In genomic region chr19:38335949-38336637, GRCh38 we compare ENCODE assay signal across 8 cellular contexts. TPM values are rescaled to one million over a fixed set of nuclear protein-coding genes. Genes with fewer than 3 reads are reported as not detected.
DNase-seq lines count a peak whose midpoint lies in the region; ATAC-seq and TF ChIP-seq lines count a peak whose summit lies in the region.

No MANE protein-coding gene starts in this region.

- H3K36me3 ChIP-seq in psoas muscle (ENCODE audit: insufficient read depth in 1 of 2, low read depth in 1 of 2) (peaks cover 0 to 9% of the 10 kb centered on the region in 2 donors), urinary bladder (ENCODE audit: insufficient read depth) (no peaks in the 10 kb centered on the region)

- peaks cover 3% of the 10 kb centered on the region for H3K36me3 Mint-ChIP-seq in T-helper 17 cell (ENCODE audit: low read depth)

- peaks cover 8% of the 10 kb centered on the region for H3K4me1 ChIP-seq in psoas muscle
- no peaks in the 10 kb centered on the region for H3K4me1 ChIP-seq in urinary bladder (ENCODE audit: insufficient read depth)

- H3K4me1 Mint-ChIP-seq in T-helper 17 cell, result peaks cover 21% of the 10 kb centered on the region

- H3K27me3 Mint-ChIP-seq in T-helper 17 cell, result no peaks in the 10 kb centered on the region

- DNase-seq in NCI-H1694 treated with DMSO at 0.1 percent for 48 hours (lab: John Stamatoyannopoulos, UW) (peak; percentile 96), T-helper 17 cell (peak; percentile 86 to 92 (median 87)), amygdala (lab: John Stamatoyannopoulos, UW) (peak; percentile 27 to 96 (median 91)), left ventricle myocardium superior (peak; percentile 96), psoas muscle (peak; percentile 95 to 97)

- H3K4me3 Mint-ChIP-seq in T-helper 17 cell, result peak overlapping the region; percentile 99

- intact Hi-C loops in left ventricle myocardium superior (cut with micrococcal nuclease), result loop anchor here (2.0 kb wide), 1 partner anchor 95 kb away; no protein-coding TSS in a partner anchor
- intact Hi-C loops in psoas muscle (cut with DNase I), result loop anchor here in 1 of 2 donors (1.0 to 5.0 kb wide), 5 partner anchors 37 to 434 kb away; no protein-coding TSS in a partner anchor

- TF ChIP-seq CTCF in psoas muscle (IDR thresholded peaks at IDR 0.05), result no peak

- ATAC-seq in GM18498 (IDR thresholded peaks at IDR 0.05; ENCODE audit: unreplicated experiment) (peak; percentile 70), HG02885 (IDR thresholded peaks at IDR 0.05; ENCODE audit: poor library complexity, unreplicated experiment) (peak; percentile 72), T-helper 17 cell (peak; percentile 74), left ventricle myocardium superior (peak; percentile 93), psoas muscle (peak; percentile 88 to 93 (median 88))

- peak overlapping the region; percentile 73 for H3K4me3 ChIP-seq in psoas muscle
- H3K4me3 ChIP-seq in urinary bladder (ENCODE audit: low read depth, low read length), result peak overlapping the region; percentile 60

- 1% methylated on average over 47 to 52 of the region's 52 CpGs for WGBS in psoas muscle, 3 donors
- whole genome bisulfite sequencing in urinary bladder, result under 1% methylated on average over 52 of the region's 52 CpGs

- H3K27ac ChIP-seq in psoas muscle, result peak overlapping the region; percentile 96
- peak overlapping the region; percentile 97 for H3K27ac ChIP-seq in urinary bladder (ENCODE audit: low read depth)

- peak overlapping the region; percentile 95 for H3K27ac Mint-ChIP-seq in T-helper 17 cell

- H3K9me3 ChIP-seq in T-helper 17 cell (ENCODE audit: control insufficient read depth, low read length, poor library complexity, severe bottlenecking), result no peaks in the 10 kb centered on the region
- no peaks in the 10 kb centered on the region for H3K9me3 ChIP-seq in psoas muscle

- no peaks in the 10 kb centered on the region for H3K27me3 ChIP-seq in psoas muscle (ENCODE audit: insufficient read depth in 3 of 3, low read length in 2 of 3)

RNA-seq across cellular contexts. Expression of gene CATSPERG, which starts 0.5 kb away (rescaled TPM):
- 10 to 100 TPM in 1 of 2 donors, 1 to 10 TPM in 1; 9.1 to 13.3 TPM for total RNA-seq in T-helper 17 cell
- total RNA-seq in left ventricle myocardium superior, result 1.2 TPM
- total RNA-seq in psoas muscle, result 1 to 10 TPM in 3 of 4 donors, under 1 TPM in 1; 0.81 to 2.1 (median 1.6) TPM
- polyA plus RNA-seq in psoas muscle, result 1 to 10 TPM in 2 of 3 donors, under 1 TPM in 1; 0.75 to 2.6 (median 1.5) TPM
- total RNA-seq in urinary bladder, result 4.9 TPM
- polyA plus RNA-seq in urinary bladder, result 1.3 TPM

RNA-seq across cellular contexts. Expression of gene KCNK6, which starts 16.4 kb away (rescaled TPM):
- total RNA-seq in T-helper 17 cell (10 to 100 TPM in 1 of 2 donors, 1 to 10 TPM in 1; 6.5 to 10.8 TPM), left ventricle myocardium superior (5.5 TPM), psoas muscle (under 1 TPM; 0.54 to 0.69 (median 0.64) TPM), urinary bladder (11.8 TPM)
- polyA plus RNA-seq in psoas muscle (under 1 TPM; 0.21 to 0.42 (median 0.39) TPM), urinary bladder (15.8 TPM)

RNA-seq across cellular contexts. Expression of gene YIF1B, which starts 20.3 kb away (rescaled TPM):
- 10 to 100 TPM; 31.1 to 39.4 TPM for total RNA-seq in T-helper 17 cell
- 33.8 TPM for total RNA-seq in left ventricle myocardium superior
- 10 to 100 TPM; 20.1 to 27.2 (median 21.6) TPM for total RNA-seq in psoas muscle
- 10 to 100 TPM; 38.8 to 57.7 (median 42.7) TPM for polyA plus RNA-seq in psoas muscle
- total RNA-seq in urinary bladder, result 17.7 TPM
- polyA plus RNA-seq in urinary bladder, result 34.3 TPM

RNA-seq across cellular contexts. Expression of gene C19orf33, which starts 32.0 kb away (rescaled TPM):
- total RNA-seq in T-helper 17 cell (10 to 100 TPM in 1 of 2 donors, under 1 TPM in 1; 0.94 to 11.8 TPM), left ventricle myocardium superior (1.5 TPM), psoas muscle (1 to 10 TPM in 2 of 4 donors, not detected in 2; 3.4 to 3.7 TPM), urinary bladder (36.8 TPM)
- polyA plus RNA-seq in psoas muscle (1 to 10 TPM; 3.7 to 7.1 (median 6.5) TPM), urinary bladder (89.0 TPM)

RNA-seq across cellular contexts. Expression of gene PSMD8, which starts 38.3 kb away (rescaled TPM):
- total RNA-seq in T-helper 17 cell (10 to 100 TPM; 75.9 to 84.7 TPM), left ventricle myocardium superior (306 TPM), psoas muscle (100 to 1,000 TPM; 348 to 889 (median 587) TPM), urinary bladder (102 TPM)
- polyA plus RNA-seq in psoas muscle (1,000 to 10,000 TPM in 1 of 3 donors, 100 to 1,000 TPM in 2; 719 to 1,414 (median 791) TPM), urinary bladder (166 TPM)

Comparison
In these comparisons a context has a peak if more than half of its experiments do, and no peak if none do; other contexts are left out.
1. Peak in every context shown above with its lines: DNase-seq, ATAC-seq, H3K4me3 ChIP-seq and H3K27ac ChIP-seq.